16 cellular contexts compared by ENCODE assay signal in the genomic region with DNA sequence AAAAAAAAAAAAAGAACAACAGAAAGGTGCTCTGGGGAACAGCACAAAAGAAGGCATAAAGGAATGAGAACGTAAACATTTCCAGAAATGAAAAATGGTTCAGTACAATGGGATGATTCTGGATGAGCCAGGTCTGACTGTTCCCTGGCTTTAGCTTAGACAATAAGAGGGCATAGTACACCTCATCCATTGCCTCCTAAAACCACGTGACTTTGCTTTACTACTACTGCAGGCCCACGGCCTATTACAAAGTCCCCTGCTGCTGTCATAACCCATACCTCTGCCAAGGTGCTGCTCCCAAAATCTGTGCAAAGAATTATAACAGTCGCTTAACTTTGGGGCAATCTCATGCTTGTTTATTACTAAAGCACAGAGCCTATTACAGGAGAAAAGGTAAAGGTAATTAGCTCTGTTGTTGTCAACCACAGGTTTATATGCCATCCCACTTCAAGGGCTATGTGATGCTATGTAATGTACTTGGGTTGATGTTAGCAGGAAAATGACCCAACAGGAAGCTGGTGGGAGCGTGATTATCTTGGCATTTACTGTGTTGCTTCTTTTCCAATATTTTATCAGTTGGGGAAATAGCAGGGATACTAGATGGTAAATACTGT. TPM values are rescaled to one million over a fixed set of nuclear protein-coding genes. Genes with fewer than 3 reads are reported as not detected.
A peak's percentile ranks its signal among the peaks of the same experiment; 100 is the strongest.
DNase-seq lines count a peak whose midpoint lies in the region; ATAC-seq, FAIRE-seq and TF ChIP-seq lines count a peak whose summit lies in the region.
"Had no signal": no experiment of that assay in that cellular context is flagged by ENCODE, and none has a peak within 500 bp of the region (broad histone marks: within the 10 kb centered on the region; RNA-seq: fewer than 3 reads in every experiment).

No MANE protein-coding gene starts in this region.

- peak overlapping the region; percentile 61 to 90 (median 76) for H3K4me3 Mint-ChIP-seq in CD4-positive, CD25-positive, alpha-beta regulatory T cell
- H3K4me3 Mint-ChIP-seq in naive thymus-derived CD8-positive, alpha-beta T cell, result peak overlapping the region; percentile 45 to 76 (median 60)

- peak overlapping the region; percentile 65 to 86 (median 76) for H3K27ac Mint-ChIP-seq in CD4-positive, CD25-positive, alpha-beta regulatory T cell
- peak overlapping the region; percentile 14 to 97 for H3K27ac Mint-ChIP-seq in activated naive CD4-positive, alpha-beta T cell treated with anti-CD3 and anti-CD28 coated beads, Interleukin-2, amount 50 U/mL, for 72 hours
- peak overlapping the region; percentile 74 to 95 (median 90) for H3K27ac Mint-ChIP-seq in naive thymus-derived CD8-positive, alpha-beta T cell

- TF ChIP-seq POLR2A in breast epithelium (IDR thresholded peaks at IDR 0.05), result no peak

- H3K36me3 ChIP-seq in CD4-positive, CD25-positive, alpha-beta regulatory T cell (ENCODE audit: control insufficient read depth, insufficient read depth, low read length), result peaks cover 92% of the 10 kb centered on the region
- no peaks in the 10 kb centered on the region for H3K36me3 ChIP-seq in breast epithelium

- TF ChIP-seq CTCF in breast epithelium (IDR thresholded peaks at IDR 0.05), result no peak

- ATAC-seq in CD4-positive, CD25-positive, alpha-beta regulatory T cell (ENCODE audit: low read depth in 2 of 2), result peak in 1 of 2 donors; percentile 22
- ATAC-seq in activated naive CD4-positive, alpha-beta T cell treated with anti-CD3 and anti-CD28 coated beads, Interleukin-2, amount 50 U/mL, for 72 hours, result peak; percentile 53 to 84
- ATAC-seq in naive thymus-derived CD8-positive, alpha-beta T cell, result peak; percentile 55 to 67
- no peak for ATAC-seq in HG03280 (IDR thresholded peaks at IDR 0.05; ENCODE audit: unreplicated experiment)
- ATAC-seq: sciatic nerve had no signal

- H3K9me3 Mint-ChIP-seq in CD4-positive, CD25-positive, alpha-beta regulatory T cell, result peaks cover 0 to 2% (median 0%) of the 10 kb centered on the region in 7 donors
- no peaks in the 10 kb centered on the region for H3K9me3 Mint-ChIP-seq in activated naive CD4-positive, alpha-beta T cell treated with anti-CD3 and anti-CD28 coated beads, Interleukin-2, amount 50 U/mL, for 72 hours
- no peaks in the 10 kb centered on the region for H3K9me3 Mint-ChIP-seq in naive thymus-derived CD8-positive, alpha-beta T cell

- peak; percentile 47 for FAIRE-seq in GM19239 (lab: Jason Lieb, UNC)
- FAIRE-seq: GM18507 had no signal

- peak overlapping the region; percentile 41 for H3K4me3 ChIP-seq in CD4-positive, CD25-positive, alpha-beta regulatory T cell (ENCODE audit: low read depth, low read length)
- no peak overlapping the region for H3K4me3 ChIP-seq in breast epithelium
- H3K4me3 ChIP-seq: esophagus muscularis mucosa had no signal

- H3K27me3 Mint-ChIP-seq in CD4-positive, CD25-positive, alpha-beta regulatory T cell, result no peaks in the 10 kb centered on the region
- no peaks in the 10 kb centered on the region for H3K27me3 Mint-ChIP-seq in naive thymus-derived CD8-positive, alpha-beta T cell

- H3K4me1 Mint-ChIP-seq in CD4-positive, CD25-positive, alpha-beta regulatory T cell, result peaks cover 47 to 90% (median 66%) of the 10 kb centered on the region in 4 donors
- H3K4me1 Mint-ChIP-seq in naive thymus-derived CD8-positive, alpha-beta T cell, result peaks cover 23 to 93% (median 80%) of the 10 kb centered on the region in 4 donors

- peaks cover 66% of the 10 kb centered on the region for H3K36me3 Mint-ChIP-seq in CD4-positive, CD25-positive, alpha-beta regulatory T cell
- peaks cover 37 to 86% of the 10 kb centered on the region in 2 donors for H3K36me3 Mint-ChIP-seq in activated naive CD4-positive, alpha-beta T cell treated with anti-CD3 and anti-CD28 coated beads, Interleukin-2, amount 50 U/mL, for 72 hours
- H3K36me3 Mint-ChIP-seq in naive thymus-derived CD8-positive, alpha-beta T cell, result peaks cover 28 to 95% (median 59%) of the 10 kb centered on the region in 3 donors

- H3K27ac ChIP-seq in CD4-positive, CD25-positive, alpha-beta regulatory T cell (ENCODE audit: insufficient read depth, low read length, poor library complexity, severe bottlenecking), result peak overlapping the region; percentile 43
- H3K27ac ChIP-seq in breast epithelium, result no peak overlapping the region
- H3K27ac ChIP-seq: esophagus muscularis mucosa had no signal

- peaks cover 69% of the 10 kb centered on the region for H3K4me1 ChIP-seq in CD4-positive, CD25-positive, alpha-beta regulatory T cell (ENCODE audit: control insufficient read depth, insufficient read depth, low read length, poor library complexity, severe bottlenecking)
- no peaks in the 10 kb centered on the region for H3K4me1 ChIP-seq in breast epithelium
- H3K4me1 ChIP-seq: BE2C, esophagus muscularis mucosa had no signal

- H3K9me3 ChIP-seq in CD4-positive, CD25-positive, alpha-beta regulatory T cell (ENCODE audit: control insufficient read depth in 2 of 2, low read length in 2 of 2), result no peaks in the 10 kb centered on the region
- no peaks in the 10 kb centered on the region for H3K9me3 ChIP-seq in breast epithelium
- H3K9me3 ChIP-seq: BE2C, esophagus muscularis mucosa had no signal

- peak in 1 of 3 donors; percentile 18 for DNase-seq in CD4-positive, CD25-positive, alpha-beta regulatory T cell
- DNase-seq in GM19239 (ENCODE audit: insufficient read length, low spot score) (no peak), SIG-M5 (lab: John Stamatoyannopoulos, UW) (no peak), breast epithelium (ENCODE audit: low spot score in 2 of 2) (no peak)
- no peak for DNase-seq in activated naive CD4-positive, alpha-beta T cell treated with anti-CD3 and anti-CD28 coated beads, Interleukin-2, amount 50 U/mL, for 72 hours (ENCODE audit: low spot score in 2 of 2)
- DNase-seq in naive thymus-derived CD8-positive, alpha-beta T cell, result peak in 3 of 10 donors; percentile 46 to 61 (median 51)
- DNase-seq: BE2C; mesendoderm; NCI-H1417 treated with DMSO at 0.1 percent for 48 hours; NK-92 treated with Interleukin-12 subunit alpha and Interleukin-12 subunit beta, amount 100 ng/mL, for 24 hours; nucleus accumbens; stimulated activated CD4-positive, alpha-beta T cell treated with anti-CD3 and anti-CD28 coated beads, Interleukin-1b, Interleukin-23, amount 100 ng/mL, for 48 hours had no signal

- no peaks in the 10 kb centered on the region for H3K27me3 ChIP-seq in CD4-positive, CD25-positive, alpha-beta regulatory T cell (ENCODE audit: control insufficient read depth, insufficient read depth, low read length)
- H3K27me3 ChIP-seq in breast epithelium, result no peaks in the 10 kb centered on the region
- H3K27me3 ChIP-seq: BE2C, esophagus muscularis mucosa had no signal

- POLR2A ChIA-PET in naive thymus-derived CD8-positive, alpha-beta T cell (lab: Charles Lee), result interaction anchor here (0.6 to 6.2 kb wide), 17 partner anchors 9 to 488 kb away, joined by 3 to 36 read pairs (median 4); partner anchors contain the start of genes SLC39A10 and STK17B

- intact Hi-C loops in breast epithelium (cut with DNase I; ENCODE audit: low total_unique reads), result no loop called here

RNA-seq across cellular contexts. Expression of gene STK17B, which starts 26.8 kb away (rescaled TPM):
- total RNA-seq in CD4-positive, CD25-positive, alpha-beta regulatory T cell, result 542 TPM
- polyA plus RNA-seq in CD4-positive, CD25-positive, alpha-beta regulatory T cell, result 100 to 1,000 TPM in 2 of 4 donors, 10 to 100 TPM in 2; 97.1 to 116 (median 106) TPM
- total RNA-seq in activated naive CD4-positive, alpha-beta T cell treated with anti-CD3 and anti-CD28 coated beads, Interleukin-2, amount 50 U/mL, for 72 hours, result 100 to 1,000 TPM; 164 to 240 TPM
- 100 to 1,000 TPM; 312 to 331 TPM for total RNA-seq in naive thymus-derived CD8-positive, alpha-beta T cell
- 10 to 100 TPM; 73.5 to 98.3 (median 91.9) TPM for polyA plus RNA-seq in naive thymus-derived CD8-positive, alpha-beta T cell
- total RNA-seq in breast epithelium, result 10 to 100 TPM; 51.7 to 85.8 (median 57.7) TPM
